8 cellular contexts compared by ENCODE assay signal in genomic region chr10:124722812-124723783, GRCh38. TPM values are rescaled to one million over a fixed set of nuclear protein-coding genes. Genes with fewer than 3 reads are reported as not detected.
DNase-seq lines count a peak whose midpoint lies in the region; ATAC-seq and TF ChIP-seq lines count a peak whose summit lies in the region.

No MANE protein-coding gene starts in this region.

- DNase-seq in T-helper 2 cell treated with Interferon-gamma antibody and Interleukin-4, amounts not matched to agents 5 μg/mL and 100 μg/mL, for 36 hours (ENCODE audit: low spot score): peak; percentile 77
- peak; percentile 88 for DNase-seq in osteoblast (ENCODE audit: insufficient read length, low spot score, missing footprints)
- no peak for DNase-seq in DMS114 treated with DMSO at 0.1 percent for 48 hours (lab: John Stamatoyannopoulos, UW; ENCODE audit: unreplicated experiment)
- no peak for DNase-seq in NCI-H2196 (lab: John Stamatoyannopoulos, UW; ENCODE audit: unreplicated experiment)
- no peak for DNase-seq in NCI-H748 treated with DMSO at 0.1 percent for 48 hours (lab: John Stamatoyannopoulos, UW)

- no peaks in the 10 kb centered on the region for H3K27me3 ChIP-seq in osteoblast (ENCODE audit: insufficient read depth, low read length)

- peak overlapping the region; percentile 63 for H3K4me3 Mint-ChIP-seq in T-helper 2 cell treated with Interferon-gamma antibody and Interleukin-4, amounts not matched to agents 5 μg/mL and 100 μg/mL, for 36 hours
- no peak overlapping the region for H3K4me3 Mint-ChIP-seq in dendritic cell treated with granulocyte-macrophage colony-stimulating factor and Interleukin-4, amounts not matched to agents 40 ng/mL and 50 ng/mL, for 4 days

- H3K79me2 ChIP-seq in osteoblast (ENCODE audit: insufficient read depth, low read length): peaks cover 17% of the 10 kb centered on the region

- peaks cover 15% of the 10 kb centered on the region for H3K36me3 Mint-ChIP-seq in T-helper 2 cell treated with Interferon-gamma antibody and Interleukin-4, amounts not matched to agents 5 μg/mL and 100 μg/mL, for 36 hours (ENCODE audit: low read depth)
- H3K36me3 Mint-ChIP-seq in dendritic cell treated with granulocyte-macrophage colony-stimulating factor and Interleukin-4, amounts not matched to agents 40 ng/mL and 50 ng/mL, for 4 days (ENCODE audit: low read depth): peaks cover 14% of the 10 kb centered on the region

- no peak for TF ChIP-seq CTCF in osteoblast (IDR thresholded peaks at IDR 0.05; ENCODE audit: extremely low read depth, low read depth, low read length)

- no peak overlapping the region for H2AFZ ChIP-seq in osteoblast (ENCODE audit: low read length)

- intact Hi-C loops in dendritic cell treated with granulocyte-macrophage colony-stimulating factor and Interleukin-4, amounts not matched to agents 40 ng/mL and 50 ng/mL, for 4 days (cut with micrococcal nuclease): loop anchor here (5.0 kb wide), 1 partner anchor 36 kb away; no protein-coding TSS in a partner anchor

- no peaks in the 10 kb centered on the region for H3K9me3 Mint-ChIP-seq in T-helper 2 cell treated with Interferon-gamma antibody and Interleukin-4, amounts not matched to agents 5 μg/mL and 100 μg/mL, for 36 hours
- no peaks in the 10 kb centered on the region for H3K9me3 Mint-ChIP-seq in dendritic cell treated with granulocyte-macrophage colony-stimulating factor and Interleukin-4, amounts not matched to agents 40 ng/mL and 50 ng/mL, for 4 days

- H3K36me3 ChIP-seq in osteoblast (ENCODE audit: insufficient read depth, low read length): no peaks in the 10 kb centered on the region

- peak; percentile 74 for ATAC-seq in GM19043 (IDR thresholded peaks at IDR 0.05; ENCODE audit: low read depth, unreplicated experiment)
- ATAC-seq in HG03025 (IDR thresholded peaks at IDR 0.05; ENCODE audit: low FRiP score, unreplicated experiment): peak; percentile 60

- H4K20me1 ChIP-seq in osteoblast (ENCODE audit: insufficient read depth, low read length): peaks cover 10% of the 10 kb centered on the region

- H3K27me3 Mint-ChIP-seq in T-helper 2 cell treated with Interferon-gamma antibody and Interleukin-4, amounts not matched to agents 5 μg/mL and 100 μg/mL, for 36 hours (ENCODE audit: low read depth): no peaks in the 10 kb centered on the region
- H3K27me3 Mint-ChIP-seq in dendritic cell treated with granulocyte-macrophage colony-stimulating factor and Interleukin-4, amounts not matched to agents 40 ng/mL and 50 ng/mL, for 4 days: no peaks in the 10 kb centered on the region

- no peak overlapping the region for H3K27ac ChIP-seq in osteoblast (ENCODE audit: low read depth, low read length)

- H3K9me3 ChIP-seq in osteoblast (ENCODE audit: low read depth, low read length): no peaks in the 10 kb centered on the region

- H3K4me3 ChIP-seq in osteoblast (ENCODE audit: insufficient read depth, low read length): no peak overlapping the region

- H3K27ac Mint-ChIP-seq in T-helper 2 cell treated with Interferon-gamma antibody and Interleukin-4, amounts not matched to agents 5 μg/mL and 100 μg/mL, for 36 hours: peak overlapping the region; percentile 91
- H3K27ac Mint-ChIP-seq in dendritic cell treated with granulocyte-macrophage colony-stimulating factor and Interleukin-4, amounts not matched to agents 40 ng/mL and 50 ng/mL, for 4 days: peak overlapping the region; percentile 86

- no peak overlapping the region for H3K4me2 ChIP-seq in osteoblast (ENCODE audit: insufficient read depth, low read length)

- H3K4me1 Mint-ChIP-seq in T-helper 2 cell treated with Interferon-gamma antibody and Interleukin-4, amounts not matched to agents 5 μg/mL and 100 μg/mL, for 36 hours (ENCODE audit: low read depth): peaks cover 57% of the 10 kb centered on the region
- peaks cover 91% of the 10 kb centered on the region for H3K4me1 Mint-ChIP-seq in dendritic cell treated with granulocyte-macrophage colony-stimulating factor and Interleukin-4, amounts not matched to agents 40 ng/mL and 50 ng/mL, for 4 days (ENCODE audit: low read depth)

- H3K4me1 ChIP-seq in osteoblast (ENCODE audit: insufficient read depth, low read length): peaks cover 19% of the 10 kb centered on the region

RNA-seq across cellular contexts. Expression of gene FAM53B, which starts 21.1 kb away (rescaled TPM):
- 12.1 and 12.7 TPM in 2 replicates for total RNA-seq in osteoblast

Comparison
In these comparisons a context has a peak if more than half of its experiments do, and no peak if none do; other contexts are left out.
1. DNase-seq: peak in T-helper 2 cell treated with Interferon-gamma antibody and Interleukin-4, amounts not matched to agents 5 μg/mL and 100 μg/mL, for 36 hours (single experiment) and osteoblast (single experiment); none in DMS114 treated with DMSO at 0.1 percent for 48 hours (single experiment), NCI-H2196 (single experiment) and NCI-H748 treated with DMSO at 0.1 percent for 48 hours (single experiment).